ENCODE assay signal across 1 cellular context in the genomic region with DNA sequence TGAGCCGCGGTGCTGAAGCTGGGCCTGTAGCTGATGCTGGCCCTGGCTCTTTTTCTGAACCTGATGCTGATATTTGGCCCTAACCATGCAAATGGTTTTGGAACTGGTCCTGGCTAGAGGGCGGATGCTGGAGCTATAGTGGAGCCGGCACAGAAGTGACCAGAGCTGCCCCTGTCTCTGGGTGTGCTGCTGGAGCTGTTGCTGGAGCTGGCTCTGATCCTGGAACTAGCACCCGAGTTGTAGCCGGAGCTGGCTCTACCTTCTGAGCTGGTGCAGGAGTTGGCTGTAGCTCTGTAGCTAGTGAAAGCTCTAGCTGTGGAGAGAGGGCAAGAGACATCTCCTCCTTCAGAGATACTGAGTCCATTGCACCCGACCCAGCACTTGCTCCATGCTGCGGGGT.
A peak's percentile ranks its signal among the peaks of the same experiment; 100 is the strongest.
TF ChIP-seq lines count a peak whose summit lies in the region.

No MANE protein-coding gene starts in this region.

TF ChIP-seq in HEK293, 187 proteins besides CTCF, POLR2A, EP300 and RAD21:
- TF ChIP-seq ZNF404 (tag by site-specific recombination; IDR thresholded peaks at IDR 0.05) = no peak
- TF ChIP-seq, protein P1, sequence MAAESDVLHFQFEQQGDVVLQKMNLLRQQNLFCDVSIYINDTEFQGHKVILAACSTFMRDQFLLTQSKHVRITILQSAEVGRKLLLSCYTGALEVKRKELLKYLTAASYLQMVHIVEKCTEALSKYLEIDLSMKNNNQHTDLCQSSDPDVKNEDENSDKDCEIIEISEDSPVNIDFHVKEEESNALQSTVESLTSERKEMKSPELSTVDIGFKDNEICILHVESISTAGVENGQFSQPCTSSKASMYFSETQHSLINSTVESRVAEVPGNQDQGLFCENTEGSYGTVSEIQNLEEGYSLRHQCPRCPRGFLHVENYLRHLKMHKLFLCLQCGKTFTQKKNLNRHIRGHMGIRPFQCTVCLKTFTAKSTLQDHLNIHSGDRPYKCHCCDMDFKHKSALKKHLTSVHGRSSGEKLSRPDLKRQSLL (tag by site-specific recombination; IDR thresholded peaks at IDR 0.05) = peak; percentile 97
- no peak for TF ChIP-seq GLI4 (tag by site-specific recombination; IDR thresholded peaks at IDR 0.05)
